Comparison of ENCODE assay signal across 11 cellular contexts in genomic region chr1:230303822-230304221, GRCh38.
DNase-seq lines count a peak whose midpoint lies in the region; ATAC-seq lines count a peak whose summit lies in the region.
"Had no signal": no experiment of that assay in that cellular context is flagged by ENCODE, and none has a peak within 500 bp of the region (broad histone marks: within the 10 kb centered on the region; RNA-seq: fewer than 3 reads in every experiment).

No MANE protein-coding gene starts in this region.

- DNase-seq in DMS53 treated with DMSO at 0.1 percent for 48 hours (lab: John Stamatoyannopoulos, UW; ENCODE audit: unreplicated experiment) (peak; percentile 21), LoVo (ENCODE audit: low spot score) (peak; percentile 12), lung microvascular endothelial cell (ENCODE audit: low read depth in 2 of 2) (peak; percentile 48 to 80), SK-N-DZ (ENCODE audit: low spot score) (no peak), cerebellar cortex (ENCODE audit: low spot score) (no peak)
- no peak for DNase-seq in activated naive CD8-positive, alpha-beta T cell treated with anti-CD3 and anti-CD28 coated beads, Interleukin-2, amount 50 U/mL, for 24 hours
- DNase-seq in effector CD8-positive, alpha-beta T cell (lab: John Stamatoyannopoulos, UW): no peak
- DNase-seq: activated CD4-positive, alpha-beta T cell treated with anti-CD3 and anti-CD28 coated beads, Interleukin-2, amount 50 U/mL, for 4 hours; glutamatergic neuron; stimulated activated CD4-positive, alpha-beta T cell treated with anti-CD3 and anti-CD28 coated beads, Interleukin-2, amount 100 ng/mL, for 48 hours had no signal

- H3K9me3 Mint-ChIP-seq in activated naive CD8-positive, alpha-beta T cell treated with anti-CD3 and anti-CD28 coated beads, Interleukin-2, amount 50 U/mL, for 24 hours: no peaks in the 10 kb centered on the region

- peaks cover 28% of the 10 kb centered on the region for H3K4me1 Mint-ChIP-seq in activated naive CD8-positive, alpha-beta T cell treated with anti-CD3 and anti-CD28 coated beads, Interleukin-2, amount 50 U/mL, for 24 hours

- no peak overlapping the region for H3K27ac Mint-ChIP-seq in activated naive CD8-positive, alpha-beta T cell treated with anti-CD3 and anti-CD28 coated beads, Interleukin-2, amount 50 U/mL, for 24 hours

- no peak overlapping the region for H3K4me3 Mint-ChIP-seq in activated naive CD8-positive, alpha-beta T cell treated with anti-CD3 and anti-CD28 coated beads, Interleukin-2, amount 50 U/mL, for 24 hours

- peak; percentile 65 for ATAC-seq in activated naive CD8-positive, alpha-beta T cell treated with anti-CD3 and anti-CD28 coated beads, Interleukin-2, amount 50 U/mL, for 24 hours
- no peak for ATAC-seq in HG02798 (IDR thresholded peaks at IDR 0.05; ENCODE audit: poor library complexity, unreplicated experiment)

- no peaks in the 10 kb centered on the region for H3K27me3 Mint-ChIP-seq in activated naive CD8-positive, alpha-beta T cell treated with anti-CD3 and anti-CD28 coated beads, Interleukin-2, amount 50 U/mL, for 24 hours

- H3K36me3 Mint-ChIP-seq in activated naive CD8-positive, alpha-beta T cell treated with anti-CD3 and anti-CD28 coated beads, Interleukin-2, amount 50 U/mL, for 24 hours (ENCODE audit: low read depth): no peaks in the 10 kb centered on the region

Comparison
In these comparisons a context has a peak if more than half of its experiments do, and no peak if none do; other contexts are left out.
1. DNase-seq: peak in DMS53 treated with DMSO at 0.1 percent for 48 hours (single experiment), LoVo (single experiment) and lung microvascular endothelial cell (2 of 2); none in activated naive CD8-positive, alpha-beta T cell treated with anti-CD3 and anti-CD28 coated beads, Interleukin-2, amount 50 U/mL, for 24 hours (single experiment), SK-N-DZ (single experiment), cerebellar cortex (single experiment) and effector CD8-positive, alpha-beta T cell (single experiment).